In the genomic region with DNA sequence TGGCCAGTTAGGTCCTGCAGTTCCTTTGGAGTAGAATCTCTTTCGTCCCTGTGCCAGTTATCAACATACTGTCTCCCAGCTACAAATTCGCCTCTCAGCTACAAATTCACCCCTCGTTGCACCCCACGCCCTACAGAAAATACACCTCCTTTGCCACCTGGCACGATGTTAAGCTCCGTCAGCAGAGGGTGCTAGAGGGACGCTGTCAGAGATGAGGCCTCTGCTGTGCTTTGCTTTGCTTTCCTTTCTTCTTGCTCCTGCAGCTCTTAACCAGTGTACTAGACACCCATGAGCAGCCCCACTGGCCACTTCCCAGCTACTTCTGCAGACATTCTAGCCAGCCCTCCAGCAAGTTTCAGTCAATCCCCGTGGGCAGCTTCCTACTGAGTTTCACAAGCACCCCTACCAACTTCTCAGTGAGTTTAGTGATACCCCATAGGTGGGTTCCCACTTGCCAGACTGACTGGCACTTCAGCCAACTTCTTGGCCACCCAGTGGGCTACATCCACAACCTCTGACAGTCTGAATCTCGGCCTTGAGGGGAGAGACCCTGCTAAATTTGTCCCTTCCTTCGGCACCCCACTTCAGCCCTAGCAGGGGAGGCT, we compare ENCODE assay signal across 8 cellular contexts. TPM values are rescaled to one million over a fixed set of nuclear protein-coding genes. Genes with fewer than 3 reads are reported as not detected.
A peak's percentile ranks its signal among the peaks of the same experiment; 100 is the strongest.
DNase-seq lines count a peak whose midpoint lies in the region; ATAC-seq and TF ChIP-seq lines count a peak whose summit lies in the region.

No MANE protein-coding gene starts in this region.

- H4K8ac ChIP-seq in H9 (replicated peaks; ENCODE audit: insufficient read length, low read depth, low read length), result no peak overlapping the region

- H3K27me3 ChIP-seq in H9 (ENCODE audit: insufficient read depth, low read length), result no peaks in the 10 kb centered on the region

- H3T11ph ChIP-seq in H9 (ENCODE audit: low read length), result no peak overlapping the region

- H3K79me2 ChIP-seq in H9 (ENCODE audit: insufficient read depth, low read length), result no peaks in the 10 kb centered on the region

- peaks cover 48 to 50% of the 10 kb centered on the region in 2 experiments for H3K4me1 Mint-ChIP-seq in H9
- no peaks in the 10 kb centered on the region for H3K4me1 Mint-ChIP-seq in activated CD4-positive, alpha-beta T cell treated with anti-CD3 and anti-CD28 coated beads for 36 hours

- H3K4ac ChIP-seq in H9 (ENCODE audit: low read depth, low read length), result no peak overlapping the region

- H3K4me3 Mint-ChIP-seq in H9, result peak overlapping the region in 1 of 2 experiments; percentile 25; a peak in 2 of 5 replicates
- no peak overlapping the region for H3K4me3 Mint-ChIP-seq in activated CD4-positive, alpha-beta T cell treated with anti-CD3 and anti-CD28 coated beads for 36 hours

- no peaks in the 10 kb centered on the region for H4K20me1 ChIP-seq in H9 (ENCODE audit: control insufficient read depth, insufficient read depth, insufficient read length)

- H3K27me3 Mint-ChIP-seq in H9 (ENCODE audit: low read depth), result no peaks in the 10 kb centered on the region; the same call in 1 of the 2 replicates
- H3K27me3 Mint-ChIP-seq in activated CD4-positive, alpha-beta T cell treated with anti-CD3 and anti-CD28 coated beads for 36 hours, result no peaks in the 10 kb centered on the region

- H3K9me3 Mint-ChIP-seq in H9, result no peaks in the 10 kb centered on the region
- H3K9me3 Mint-ChIP-seq in activated CD4-positive, alpha-beta T cell treated with anti-CD3 and anti-CD28 coated beads for 36 hours (ENCODE audit: low read depth), result no peaks in the 10 kb centered on the region

- no peak overlapping the region for H2BK15ac ChIP-seq in H9 (ENCODE audit: low read depth, low read length)

- no peak overlapping the region for H3K14ac ChIP-seq in H9 (ENCODE audit: insufficient read depth, low read length)

- peaks cover 0 to 1% (median 0%) of the 10 kb centered on the region in 3 experiments; a peak in 1 of 7 replicates for H3K36me3 Mint-ChIP-seq in H9 (ENCODE audit: insufficient read depth in 1 of 3, low read depth in 3 of 3)
- no peaks in the 10 kb centered on the region for H3K36me3 Mint-ChIP-seq in activated CD4-positive, alpha-beta T cell treated with anti-CD3 and anti-CD28 coated beads for 36 hours (ENCODE audit: low read depth)

- no peak overlapping the region for H2BK5ac ChIP-seq in H9 (ENCODE audit: insufficient read length, low read length)

- no peak overlapping the region for H2BK20ac ChIP-seq in H9 (ENCODE audit: low read depth, low read length, poor library complexity, severe bottlenecking)

- H4K5ac ChIP-seq in H9 (ENCODE audit: insufficient read length, low read depth, low read length), result no peak overlapping the region

- CTCF ChIA-PET in activated CD4-positive, alpha-beta T cell treated with anti-CD3 and anti-CD28 coated beads for 36 hours (lab: Charles Lee), result interaction anchor here (0.6 to 2.6 kb wide), 35 partner anchors 9 to 494 kb away, joined by 3 to 25 read pairs (median 4); a partner anchor contains a TSS

- peaks cover 21% of the 10 kb centered on the region for H3K4me1 ChIP-seq in H9 (ENCODE audit: insufficient read depth, low read length)

- POLR2A ChIA-PET in activated CD4-positive, alpha-beta T cell treated with anti-CD3 and anti-CD28 coated beads for 36 hours (lab: Charles Lee), result interaction anchor here (1.0 kb wide), 1 partner anchor 12 kb away, joined by 3 read pairs; no protein-coding TSS in a partner anchor

- WGBS in H9 (ENCODE audit: extremely low coverage, insufficient read length, low lambda C conversion rate), result no CpG with 5 or more reads among the region's 10 CpGs

- H3K9ac ChIP-seq in H9 (ENCODE audit: extremely low read depth, insufficient read length, low read length), result no peak overlapping the region

- no peak overlapping the region for H2BK120ac ChIP-seq in H9 (ENCODE audit: low read depth, low read length, poor library complexity, severe bottlenecking)

- no peaks in the 10 kb centered on the region for H3K79me1 ChIP-seq in H9 (ENCODE audit: insufficient read depth, low read depth, low read length, poor library complexity, severe bottlenecking)

- intact Hi-C loops in activated CD4-positive, alpha-beta T cell treated with anti-CD3 and anti-CD28 coated beads for 36 hours (cut with DNase I, micrococcal nuclease), result loop anchor here (1.0 to 5.0 kb wide), 6 partner anchors 42 to 242 kb away; a partner anchor contains a TSS

- no peak overlapping the region for H3K23ac ChIP-seq in H9 (ENCODE audit: insufficient read length, low read depth, low read length)

- no peaks in the 10 kb centered on the region for H3K23me2 ChIP-seq in H9 (ENCODE audit: insufficient read length, low read depth, low read length, poor library complexity, severe bottlenecking)

- H3K27ac Mint-ChIP-seq in H9, result peak overlapping the region in 1 of 3 experiments; percentile 89; a peak in 4 of 7 replicates
- H3K27ac Mint-ChIP-seq in activated CD4-positive, alpha-beta T cell treated with anti-CD3 and anti-CD28 coated beads for 36 hours, result no peak overlapping the region

- H4K91ac ChIP-seq in H9 (ENCODE audit: insufficient read length, low read depth, low read length), result no peak overlapping the region

- no peak overlapping the region for H3K56ac ChIP-seq in H9 (ENCODE audit: insufficient read length, low read depth, low read length)

- no peak overlapping the region for H2AK5ac ChIP-seq in H9 (ENCODE audit: insufficient read length, low read length)

- TF ChIP-seq CTCF in H9 (conservative IDR thresholded peaks at IDR 0.05), result peak; percentile 90

- no peak overlapping the region for H3K18ac ChIP-seq in H9 (ENCODE audit: insufficient read length, low read depth, low read length)

- peak; percentile 75 for DNase-seq in COLO668 (lab: John Stamatoyannopoulos, UW; ENCODE audit: unreplicated experiment)
- peak; percentile 83 for DNase-seq in H9
- DNase-seq in NCI-H2227 (lab: John Stamatoyannopoulos, UW; ENCODE audit: unreplicated experiment), result peak; percentile 72
- peak; percentile 88 for DNase-seq in activated CD4-positive, alpha-beta T cell treated with anti-CD3 and anti-CD28 coated beads for 36 hours
- DNase-seq in cerebellum (ENCODE audit: low spot score), result peak; percentile 81
- DNase-seq in left lobe of liver (ENCODE audit: low spot score), result peak; percentile 62
- peak; percentile 83 for DNase-seq in stimulated activated CD4-positive, alpha-beta T cell treated with anti-CD3 and anti-CD28 coated beads, Interleukin-4, amount 100 ng/mL, for 24 hours

- no peak overlapping the region for H3K27ac ChIP-seq in H9 (ENCODE audit: insufficient read length, low read depth, low read length)

- no peak overlapping the region for H2BK12ac ChIP-seq in H9 (ENCODE audit: insufficient read length, low read depth, low read length)

- no peak overlapping the region for H2AFZ ChIP-seq in H9 (ENCODE audit: low read length)

- peak; percentile 95 for ATAC-seq in activated CD4-positive, alpha-beta T cell treated with anti-CD3 and anti-CD28 coated beads for 36 hours
- ATAC-seq in left lobe of liver (peak; percentile 98), GM21576 (IDR thresholded peaks at IDR 0.05; ENCODE audit: unreplicated experiment) (no peak)

- no peaks in the 10 kb centered on the region for H3K9me3 ChIP-seq in H9 (ENCODE audit: control insufficient read depth, low read depth, low read length)

- H3K4me2 ChIP-seq in H9 (ENCODE audit: insufficient read depth, insufficient read length, low read length), result no peak overlapping the region

RNA-seq across cellular contexts. Expression of a gene that starts 21.8 kb away (rescaled TPM):
- 18.0 and 19.1 TPM in 2 replicates for total RNA-seq in H9 (2021)
- 10 to 100 TPM; 14.6 to 18.6 TPM for total RNA-seq in activated CD4-positive, alpha-beta T cell treated with anti-CD3 and anti-CD28 coated beads for 36 hours
- total RNA-seq in cerebellum, result 29.9 TPM
- 5.0 TPM for total RNA-seq in left lobe of liver

RNA-seq across cellular contexts. Expression of a gene that starts 21.8 kb away (rescaled TPM):
- total RNA-seq in H9 (2021) (0.74 and 1.5 TPM in 2 replicates), cerebellum (4.5 TPM), left lobe of liver (2.2 TPM)
- 1 to 10 TPM; 2.3 to 3.2 TPM for total RNA-seq in activated CD4-positive, alpha-beta T cell treated with anti-CD3 and anti-CD28 coated beads for 36 hours

RNA-seq across cellular contexts. Expression of a gene that starts 41.8 kb away (rescaled TPM):
- total RNA-seq in H9 (2021) (24.1 and 25.4 TPM in 2 replicates), cerebellum (28.9 TPM), left lobe of liver (23.6 TPM)
- 1 to 10 TPM; 1.6 to 2.3 TPM for total RNA-seq in activated CD4-positive, alpha-beta T cell treated with anti-CD3 and anti-CD28 coated beads for 36 hours
